In genomic region chr12:42023733-42024494, GRCh38 we compare ENCODE assay signal across 8 cellular contexts.
A peak's percentile ranks its signal among the peaks of the same experiment; 100 is the strongest.
DNase-seq lines count a peak whose midpoint lies in the region; FAIRE-seq and TF ChIP-seq lines count a peak whose summit lies in the region.

No MANE protein-coding gene starts in this region.

- H3K4me3 ChIP-seq in retinal pigment epithelial cell (ENCODE audit: low read length) = peak overlapping the region; percentile 36

- FAIRE-seq in H54 (lab: Jason Lieb, UNC) = peak; percentile 80

- TF ChIP-seq POLR2A in H54 (IDR thresholded peaks at IDR 0.05; ENCODE audit: low read depth, low read length) = no peak

- DNase-seq in GM04504 (ENCODE audit: low read depth) = peak; percentile 44
- peak; percentile 43 for DNase-seq in H54 (ENCODE audit: insufficient read length, low spot score)
- DNase-seq in LHCN-M2 (ENCODE audit: low read depth) = peak; percentile 54
- DNase-seq in T-helper 1 cell = peak; percentile 12 to 53 (median 33)
- DNase-seq in amniotic stem cell (lab: John Stamatoyannopoulos, UW) = peak; percentile 28
- DNase-seq in hepatic stellate cell (ENCODE audit: low spot score) = peak; percentile 47
- DNase-seq in retinal pigment epithelial cell (ENCODE audit: low read depth) = no peak
- no peak for DNase-seq in NCI-H1930 (lab: John Stamatoyannopoulos, UW)

- peak; percentile 97 for TF ChIP-seq CTCF in retinal pigment epithelial cell (conservative IDR thresholded peaks at IDR 0.05; ENCODE audit: low read depth, low read length)

Comparison
In these comparisons a context has a peak if more than half of its experiments do, and no peak if none do; other contexts are left out.
1. DNase-seq: peak in GM04504 (single experiment), H54 (single experiment), LHCN-M2 (single experiment), T-helper 1 cell (5 of 5), amniotic stem cell (single experiment) and hepatic stellate cell (single experiment); none in retinal pigment epithelial cell (single experiment) and NCI-H1930 (0 of 2).